Comparison of ENCODE assay signal across 8 cellular contexts in the genomic region with DNA sequence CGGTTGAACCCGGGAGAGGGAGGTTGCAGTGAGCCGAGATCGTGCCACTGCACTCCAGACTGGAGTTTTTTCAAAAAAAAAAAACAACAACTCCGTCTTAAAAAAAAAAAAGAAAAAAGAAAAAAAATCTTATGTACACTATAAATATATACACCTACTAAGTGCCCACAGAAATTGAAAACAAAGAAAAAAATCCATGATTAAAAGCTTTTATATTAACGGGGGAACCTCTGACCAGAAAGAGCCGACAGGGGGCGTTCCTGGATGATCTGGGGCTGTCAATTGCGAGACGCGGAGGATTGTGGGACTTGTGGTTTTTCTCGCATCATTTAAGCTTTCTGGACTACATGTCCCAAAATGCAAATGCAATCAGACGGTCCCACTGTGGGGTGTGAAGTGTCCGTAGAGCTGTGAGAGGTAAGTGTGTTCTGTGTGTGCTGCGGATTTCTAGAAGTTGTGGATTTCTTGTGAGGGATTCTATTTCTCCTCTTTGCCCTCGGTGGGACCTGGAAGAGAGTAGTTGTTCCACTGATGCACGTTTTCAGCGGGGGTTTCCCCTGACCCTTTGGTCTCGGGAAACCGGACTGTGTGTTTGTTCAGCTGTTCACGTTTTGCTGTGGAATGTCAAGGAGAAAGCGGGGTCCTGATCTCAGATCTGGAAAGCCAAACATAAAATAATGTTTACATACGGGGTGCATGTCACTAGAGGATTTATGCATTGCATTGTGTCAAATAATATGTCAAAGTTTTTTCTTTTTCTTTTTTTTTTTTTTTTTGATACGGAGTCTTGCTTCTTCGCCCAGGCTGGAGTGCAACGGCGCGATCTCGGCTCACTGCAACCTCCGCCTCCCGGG. TPM values are rescaled to one million over a fixed set of nuclear protein-coding genes. Genes with fewer than 3 reads are reported as not detected.
DNase-seq lines count a peak whose midpoint lies in the region; ATAC-seq and TF ChIP-seq lines count a peak whose summit lies in the region.

A gene with protein sequence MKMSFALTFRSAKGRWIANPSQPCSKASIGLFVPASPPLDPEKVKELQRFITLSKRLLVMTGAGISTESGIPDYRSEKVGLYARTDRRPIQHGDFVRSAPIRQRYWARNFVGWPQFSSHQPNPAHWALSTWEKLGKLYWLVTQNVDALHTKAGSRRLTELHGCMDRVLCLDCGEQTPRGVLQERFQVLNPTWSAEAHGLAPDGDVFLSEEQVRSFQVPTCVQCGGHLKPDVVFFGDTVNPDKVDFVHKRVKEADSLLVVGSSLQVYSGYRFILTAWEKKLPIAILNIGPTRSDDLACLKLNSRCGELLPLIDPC (plus strand): TSS at position 360 of the 854 bp plus-strand sequence. CDS start 1,241 bp downstream, outside the sequence.

- H2AFZ ChIP-seq in OCI-LY3 (ENCODE audit: low read depth, low read length): peak within 1 kb of the TSS; percentile 98

- H3K27ac ChIP-seq in OCI-LY3 (ENCODE audit: low read length) (no peak within 1 kb of the TSS), esophagus (ENCODE audit: low read depth in 2 of 2, low read length in 1 of 2) (peak within 1 kb of the TSS; percentile 32 to 80), muscle layer of colon (ENCODE audit: low read depth, low read length) (peak within 1 kb of the TSS; percentile 83)

- H3K79me2 ChIP-seq in OCI-LY3 (ENCODE audit: low read length): no peaks in the 10 kb centered on the region

- H3K4me1 ChIP-seq in OCI-LY3 (ENCODE audit: low read length): peaks cover 3% of the 10 kb centered on the region; the same call in 1 of the 2 replicates
- H3K4me1 ChIP-seq in esophagus (ENCODE audit: control insufficient read depth in 2 of 2, insufficient read depth in 2 of 2, low read length in 1 of 2): peaks cover 0 to 1% of the 10 kb centered on the region in 2 donors
- no peaks in the 10 kb centered on the region for H3K4me1 ChIP-seq in muscle layer of colon (ENCODE audit: insufficient read depth, low read length)

- TF ChIP-seq CTCF in OCI-LY3 (IDR thresholded peaks at IDR 0.05; ENCODE audit: low read depth, low read length): peak; percentile 74

- no peaks in the 10 kb centered on the region for H3K27me3 ChIP-seq in OCI-LY3 (ENCODE audit: low read depth, low read length)
- H3K27me3 ChIP-seq in esophagus (ENCODE audit: control insufficient read depth in 1 of 2, insufficient read depth in 2 of 2, low read length in 2 of 2): no peaks in the 10 kb centered on the region
- no peaks in the 10 kb centered on the region for H3K27me3 ChIP-seq in muscle layer of colon (ENCODE audit: control insufficient read depth in 1 of 2, insufficient read depth in 2 of 2, low read length in 2 of 2)

- peak; percentile 91 for ATAC-seq in GM21526 (IDR thresholded peaks at IDR 0.05; ENCODE audit: low FRiP score, unreplicated experiment)

- H3K9me3 ChIP-seq in OCI-LY3 (ENCODE audit: insufficient read depth, low read length) (no peaks in the 10 kb centered on the region), esophagus (ENCODE audit: control insufficient read depth in 2 of 2, insufficient read depth in 1 of 2, low read depth in 1 of 2, low read length in 1 of 2) (no peaks in the 10 kb centered on the region), muscle layer of colon (ENCODE audit: low read length) (no peaks in the 10 kb centered on the region)

- H3K9ac ChIP-seq in OCI-LY3 (ENCODE audit: low read length) (peak within 1 kb of the TSS; percentile 78), muscle layer of colon (ENCODE audit: low read length) (peak within 1 kb of the TSS; percentile 58)

- peak within 1 kb of the TSS; percentile 67 for H3K4me2 ChIP-seq in OCI-LY3 (ENCODE audit: low read length)

- WGBS in esophagus, 2 donors: 6 to 10% methylated on average over 30 to 31 of the region's 31 CpGs

- no peaks in the 10 kb centered on the region for H3K36me3 ChIP-seq in OCI-LY3 (replicated peaks; ENCODE audit: low read depth, low read length)
- no peaks in the 10 kb centered on the region for H3K36me3 ChIP-seq in esophagus (ENCODE audit: control insufficient read depth in 2 of 2, insufficient read depth in 2 of 2, low read length in 1 of 2)
- H3K36me3 ChIP-seq in muscle layer of colon (ENCODE audit: insufficient read depth, low read length): peaks cover 6% of the 10 kb centered on the region

- DNase-seq in DMS 273 treated with DMSO at 0.1 percent for 48 hours (lab: John Stamatoyannopoulos, UW): peak; percentile 73
- peak; percentile 77 for DNase-seq in HuH-7.5 (ENCODE audit: low spot score)
- peak; percentile 86 for DNase-seq in activated T-cell treated with anti-CD3 and anti-CD28 coated beads for 4 hours
- DNase-seq in stimulated activated CD8-positive, alpha-beta memory T cell treated with anti-CD3 and anti-CD28 coated beads, Interleukin-7, amount 100 ng/mL, for 24 hours (ENCODE audit: low read depth): peak; percentile 78

- H3K4me3 ChIP-seq in OCI-LY3 (ENCODE audit: low read length) (peak within 1 kb of the TSS; percentile 94), esophagus (ENCODE audit: low read depth in 1 of 2, low read length in 2 of 2) (peak within 1 kb of the TSS; percentile 49 to 77), muscle layer of colon (ENCODE audit: low read depth in 1 of 2, low read length in 2 of 2) (peak within 1 kb of the TSS; percentile 53 to 93)

- H4K20me1 ChIP-seq in OCI-LY3 (ENCODE audit: insufficient read depth, low read length): no peaks in the 10 kb centered on the region

RNA-seq across cellular contexts. Expression of the gene that starts here (rescaled TPM):
- under 1 TPM; 0.47 to 0.55 TPM for polyA plus RNA-seq in esophagus
